In genomic region chr3:164230385-164231094, GRCh38 we compare ENCODE assay signal across 20 cellular contexts.
DNase-seq lines count a peak whose midpoint lies in the region; ATAC-seq and TF ChIP-seq lines count a peak whose summit lies in the region.
"Had no signal": no experiment of that assay in that cellular context is flagged by ENCODE, and none has a peak within 500 bp of the region (broad histone marks: within the 10 kb centered on the region; RNA-seq: fewer than 3 reads in every experiment).

No MANE protein-coding gene starts in this region.

- no peaks in the 10 kb centered on the region for H3K4me1 ChIP-seq in prostate gland (replicated peaks)
- H3K4me1 ChIP-seq: A549, BE2C, SJSA1 had no signal

- TF ChIP-seq CTCF in epithelial cell of esophagus (IDR thresholded peaks at IDR 0.05; ENCODE audit: insufficient read depth, low read depth, low read length, missing control alignments) = no peak
- TF ChIP-seq CTCF in prostate gland (IDR thresholded peaks at IDR 0.05) = no peak

- no peaks in the 10 kb centered on the region for H3K9me3 ChIP-seq in prostate gland
- H3K9me3 ChIP-seq: A549, BE2C, SJSA1 had no signal

- H3K36me3 ChIP-seq in prostate gland = no peaks in the 10 kb centered on the region
- H3K36me3 ChIP-seq: BE2C, SJSA1 had no signal

- DNase-seq in ELR (ENCODE audit: low read depth) (peak; percentile 17), NCI-H69 (lab: John Stamatoyannopoulos, UW) (peak; percentile 9), epithelial cell of esophagus (ENCODE audit: low read depth) (peak; percentile 0), AG08396 (ENCODE audit: low spot score) (no peak), prostate gland (ENCODE audit: low spot score) (no peak), DMS79 treated with DMSO at 0.1 percent for 48 hours (lab: John Stamatoyannopoulos, UW) (no peak)
- DNase-seq: BE2C, H7, HFFc6, IMR-90, NCI-H1105, NCI-H1694, NCI-H2081, NCI-H510A, NCI-H748 treated with DMSO at 0.1 percent for 48 hours, OCI-M1 had no signal

- H3K27me3 ChIP-seq in prostate gland (replicated peaks; ENCODE audit: insufficient read depth) = no peaks in the 10 kb centered on the region
- H3K27me3 ChIP-seq: BE2C, SJSA1 had no signal

- no peak overlapping the region for H3K27ac ChIP-seq in prostate gland
- H3K27ac ChIP-seq: A549, KMS-11, SJSA1 had no signal

- ATAC-seq in GM21619 (IDR thresholded peaks at IDR 0.05; ENCODE audit: unreplicated experiment) = peak; percentile 62
- ATAC-seq: A549 had no signal

- WGBS in prostate gland = 88% methylated on average over 3 of the region's 3 CpGs

- TF ChIP-seq POLR2A in prostate gland (IDR thresholded peaks at IDR 0.05) = no peak

- intact Hi-C loops in prostate gland (cut with DNase I) = no loop called here

- no peak overlapping the region for H3K4me3 ChIP-seq in epithelial cell of esophagus (ENCODE audit: low read length)
- no peak overlapping the region for H3K4me3 ChIP-seq in prostate gland
- H3K4me3 ChIP-seq: A549, SJSA1 had no signal

Comparison
In these comparisons a context has a peak if more than half of its experiments do, and no peak if none do; other contexts are left out.
1. DNase-seq: peak in ELR (single experiment), NCI-H69 (single experiment) and epithelial cell of esophagus (single experiment); none in AG08396 (single experiment), prostate gland (single experiment) and DMS79 treated with DMSO at 0.1 percent for 48 hours (single experiment).